In genomic region chr22:19992481-19992911, GRCh38 we compare ENCODE assay signal across 21 cellular contexts. TPM values are rescaled to one million over a fixed set of nuclear protein-coding genes. Genes with fewer than 3 reads are reported as not detected.
A peak's percentile ranks its signal among the peaks of the same experiment; 100 is the strongest.
DNase-seq lines count a peak whose midpoint lies in the region; ATAC-seq and TF ChIP-seq lines count a peak whose summit lies in the region.
"Had no signal": no experiment of that assay in that cellular context is flagged by ENCODE, and none has a peak within 500 bp of the region (broad histone marks: within the 10 kb centered on the region; RNA-seq: fewer than 3 reads in every experiment).

No MANE protein-coding gene starts in this region.

- no peak for ATAC-seq in HG02588 (IDR thresholded peaks at IDR 0.05; ENCODE audit: unreplicated experiment)
- ATAC-seq in HG02623 (IDR thresholded peaks at IDR 0.05; ENCODE audit: unreplicated experiment), result no peak

- H3K4me1 ChIP-seq in BLaER1 (peaks cover 63% of the 10 kb centered on the region), ascending aorta (peaks cover 33 to 61% of the 10 kb centered on the region in 2 donors), thyroid gland (peaks cover 43 to 82% of the 10 kb centered on the region in 2 donors)

- no peak overlapping the region for H3K4me3 Mint-ChIP-seq in mesothelial cell of epicardium
- H3K4me3 Mint-ChIP-seq: IgD-negative memory B cell had no signal

- WGBS in thyroid gland, 2 donors, result 97 to 98% methylated on average over 4 to 7 of the region's 7 CpGs

- no peaks in the 10 kb centered on the region for H3K9me3 ChIP-seq in BLaER1
- H3K9me3 ChIP-seq in ascending aorta, result no peaks in the 10 kb centered on the region
- H3K9me3 ChIP-seq in thyroid gland, result no peaks in the 10 kb centered on the region
- H3K9me3 ChIP-seq: MG63, SJSA1 had no signal

- no peaks in the 10 kb centered on the region for H3K36me3 Mint-ChIP-seq in mesothelial cell of epicardium
- H3K36me3 Mint-ChIP-seq: IgD-negative memory B cell had no signal

- H3K27ac Mint-ChIP-seq in mesothelial cell of epicardium, result no peak overlapping the region

- H3K4me3 ChIP-seq in BLaER1, result no peak overlapping the region
- no peak overlapping the region for H3K4me3 ChIP-seq in ascending aorta
- H3K4me3 ChIP-seq in thyroid gland (replicated peaks in 1 of 3), result no peak overlapping the region
- H3K4me3 ChIP-seq: MG63, PC-9, SJSA1 had no signal

- H3K9ac ChIP-seq in BLaER1, result 0 out of 2 replicates have a peak overlapping the region, but pooled peaks have one; percentile 54

- H3K9me3 Mint-ChIP-seq in mesothelial cell of epicardium, result no peaks in the 10 kb centered on the region
- H3K9me3 Mint-ChIP-seq: IgD-negative memory B cell had no signal

- no peaks in the 10 kb centered on the region for H4K20me1 ChIP-seq in BLaER1

- TF ChIP-seq POLR2A in thyroid gland (IDR thresholded peaks at IDR 0.05), result no peak

- H3K36me3 ChIP-seq in BLaER1, result no peaks in the 10 kb centered on the region
- no peaks in the 10 kb centered on the region for H3K36me3 ChIP-seq in ascending aorta
- no peaks in the 10 kb centered on the region for H3K36me3 ChIP-seq in thyroid gland
- H3K36me3 ChIP-seq: MG63, SJSA1 had no signal

- no peak overlapping the region for H3K27ac ChIP-seq in BLaER1
- peak overlapping the region; percentile 87 to 97 for H3K27ac ChIP-seq in ascending aorta
- peak overlapping the region; percentile 46 for H3K27ac ChIP-seq in layer of hippocampus (ENCODE audit: low read depth, low read length)
- H3K27ac ChIP-seq in thyroid gland, result peak overlapping the region; percentile 86 to 97 (median 91)
- H3K27ac ChIP-seq: C4-2B, HL-60, PC-9, RWPE1, SJSA1 had no signal

- H3K4me2 ChIP-seq in BLaER1, result peak overlapping the region; percentile 53
- H3K4me2 ChIP-seq: PC-9 had no signal

- TF ChIP-seq CTCF in ascending aorta (IDR thresholded peaks at IDR 0.05), result no peak
- no peak for TF ChIP-seq CTCF in thyroid gland (IDR thresholded peaks at IDR 0.05)
- TF ChIP-seq CTCF in mesothelial cell of epicardium (IDR thresholded peaks at IDR 0.05; ENCODE audit: unreplicated experiment), result no peak

- intact Hi-C loops in ascending aorta (cut with DNase I), result no loop called here
- intact Hi-C loops in thyroid gland (cut with DNase I), result no loop called here

- no peak for DNase-seq in ascending aorta (ENCODE audit: low spot score in 2 of 2)
- DNase-seq in thyroid gland, result no peak
- DNase-seq in mesothelial cell of epicardium (ENCODE audit: low spot score in 2 of 2, unreplicated experiment in 2 of 2), result no peak
- DNase-seq: DMS79 treated with DMSO at 0.1 percent for 48 hours, Kasumi-1, MG63, NCI-H1092, NCI-H146, NCI-H2029 treated with DMSO at 0.1 percent for 48 hours, NCI-H2171, NCI-H526, PC-9 had no signal

- H3K27me3 ChIP-seq in BLaER1, result no peaks in the 10 kb centered on the region
- H3K27me3 ChIP-seq in ascending aorta, result no peaks in the 10 kb centered on the region
- H3K27me3 ChIP-seq in layer of hippocampus (ENCODE audit: control insufficient read depth, insufficient read depth, low read length), result no peaks in the 10 kb centered on the region
- no peaks in the 10 kb centered on the region for H3K27me3 ChIP-seq in thyroid gland
- H3K27me3 ChIP-seq: MG63, SJSA1 had no signal

- H3K27me3 Mint-ChIP-seq in mesothelial cell of epicardium (ENCODE audit: low read depth), result no peaks in the 10 kb centered on the region
- H3K27me3 Mint-ChIP-seq: IgD-negative memory B cell had no signal

- no peaks in the 10 kb centered on the region for H3K4me1 Mint-ChIP-seq in mesothelial cell of epicardium

RNA-seq across cellular contexts. Expression of gene ARVCF, which starts 24.1 kb away (rescaled TPM):
- total RNA-seq in ascending aorta, result 252 TPM
- 100 to 1,000 TPM in 3 of 4 donors, 10 to 100 TPM in 1; 34.5 to 123 (median 111) TPM for total RNA-seq in thyroid gland
- total RNA-seq in mesothelial cell of epicardium, result 38.4 to 43.8 TPM (median 41.2 TPM) in 3 replicates

RNA-seq across cellular contexts. Expression of gene TANGO2, which starts 28.4 kb away (rescaled TPM):
- total RNA-seq in ascending aorta (26.3 TPM), thyroid gland (10 to 100 TPM; 50.3 to 82.7 (median 65.2) TPM), mesothelial cell of epicardium (13.4 to 17.5 TPM (median 15.6 TPM) in 3 replicates)

RNA-seq across cellular contexts. Expression of gene TXNRD2, which starts 50.9 kb away (rescaled TPM):
- 46.0 TPM for total RNA-seq in ascending aorta
- total RNA-seq in thyroid gland, result 10 to 100 TPM; 19.5 to 34.5 (median 25.6) TPM
- total RNA-seq in mesothelial cell of epicardium, result 21.0 to 23.2 TPM (median 22.9 TPM) in 3 replicates

RNA-seq across cellular contexts. Expression of gene COMT, which starts 50.9 kb away (rescaled TPM):
- total RNA-seq in ascending aorta, result 150 TPM
- total RNA-seq in thyroid gland, result 100 to 1,000 TPM in 3 of 4 donors, 10 to 100 TPM in 1; 92.6 to 216 (median 138) TPM
- 87.8 to 93.5 TPM (median 93.5 TPM) in 3 replicates for total RNA-seq in mesothelial cell of epicardium
